In genomic region chr9:121736147-121736721, GRCh38 we compare ENCODE assay signal across 8 cellular contexts.
DNase-seq lines count a peak whose midpoint lies in the region; ATAC-seq, FAIRE-seq and TF ChIP-seq lines count a peak whose summit lies in the region.

No MANE protein-coding gene starts in this region.

- no peak for FAIRE-seq in kidney (lab: Jason Lieb, UNC)

- H3K9ac ChIP-seq in kidney (ENCODE audit: low read length in 2 of 2), result peak overlapping the region; percentile 71 to 91

- intact Hi-C loops in kidney (cut with DNase I), result no loop called here

- H3K4me3 ChIP-seq in HFF-Myc (replicated peaks; ENCODE audit: low read depth, low read length) (peak overlapping the region; percentile 30), choroid plexus epithelial cell (ENCODE audit: low read depth, low read length) (peak overlapping the region; percentile 55), kidney (ENCODE audit: low read length in 2 of 2) (peak overlapping the region in 1 of 2 donors; percentile 42), skin epidermis (peak overlapping the region; percentile 11 to 41 (median 23))

- ATAC-seq in HG03460 (IDR thresholded peaks at IDR 0.05; ENCODE audit: unreplicated experiment) (no peak), HG03108 (IDR thresholded peaks at IDR 0.05; ENCODE audit: unreplicated experiment) (no peak), GM19467 (IDR thresholded peaks at IDR 0.05; ENCODE audit: unreplicated experiment) (no peak)
- no peak for ATAC-seq in activated CD4-positive, CD25-positive, alpha-beta regulatory T cell treated with anti-CD3 and anti-CD28 coated beads, Interleukin-2, amount 50 U/mL, for 24 hours

- no peaks in the 10 kb centered on the region for H3K9me3 ChIP-seq in kidney (ENCODE audit: control insufficient read depth in 1 of 2, low read length in 2 of 2)

- H3K27ac ChIP-seq in kidney (ENCODE audit: low read depth in 2 of 2, low read length in 2 of 2) (peak overlapping the region; percentile 95 to 98), skin epidermis (peak overlapping the region in 20 of 21 experiments; percentile 16 to 91 (median 71))

- H3K4me1 ChIP-seq in kidney (ENCODE audit: control insufficient read depth in 1 of 2, insufficient read depth in 1 of 2, low read depth in 1 of 2, low read length in 2 of 2), result peaks cover 53 to 73% of the 10 kb centered on the region in 2 donors

- DNase-seq in HFF-Myc (ENCODE audit: extremely low read depth, low read depth) (no peak), choroid plexus epithelial cell (ENCODE audit: low read depth) (peak; percentile 22), kidney (peak; percentile 96)

- H3K36me3 ChIP-seq in kidney (ENCODE audit: control insufficient read depth in 1 of 2, insufficient read depth in 2 of 2, low read length in 2 of 2), result no peaks in the 10 kb centered on the region

- no peak for TF ChIP-seq CTCF in HFF-Myc (IDR thresholded peaks at IDR 0.05; ENCODE audit: low read depth, low read length, missing control alignments)
- TF ChIP-seq CTCF in choroid plexus epithelial cell (conservative IDR thresholded peaks at IDR 0.05; ENCODE audit: low read depth, low read length), result no peak
- TF ChIP-seq CTCF in kidney (IDR thresholded peaks at IDR 0.05; ENCODE audit: borderline replicate concordance, extremely low read depth, insufficient read depth), result no peak
